Comparison of ENCODE assay signal across 10 cellular contexts in the genomic region with DNA sequence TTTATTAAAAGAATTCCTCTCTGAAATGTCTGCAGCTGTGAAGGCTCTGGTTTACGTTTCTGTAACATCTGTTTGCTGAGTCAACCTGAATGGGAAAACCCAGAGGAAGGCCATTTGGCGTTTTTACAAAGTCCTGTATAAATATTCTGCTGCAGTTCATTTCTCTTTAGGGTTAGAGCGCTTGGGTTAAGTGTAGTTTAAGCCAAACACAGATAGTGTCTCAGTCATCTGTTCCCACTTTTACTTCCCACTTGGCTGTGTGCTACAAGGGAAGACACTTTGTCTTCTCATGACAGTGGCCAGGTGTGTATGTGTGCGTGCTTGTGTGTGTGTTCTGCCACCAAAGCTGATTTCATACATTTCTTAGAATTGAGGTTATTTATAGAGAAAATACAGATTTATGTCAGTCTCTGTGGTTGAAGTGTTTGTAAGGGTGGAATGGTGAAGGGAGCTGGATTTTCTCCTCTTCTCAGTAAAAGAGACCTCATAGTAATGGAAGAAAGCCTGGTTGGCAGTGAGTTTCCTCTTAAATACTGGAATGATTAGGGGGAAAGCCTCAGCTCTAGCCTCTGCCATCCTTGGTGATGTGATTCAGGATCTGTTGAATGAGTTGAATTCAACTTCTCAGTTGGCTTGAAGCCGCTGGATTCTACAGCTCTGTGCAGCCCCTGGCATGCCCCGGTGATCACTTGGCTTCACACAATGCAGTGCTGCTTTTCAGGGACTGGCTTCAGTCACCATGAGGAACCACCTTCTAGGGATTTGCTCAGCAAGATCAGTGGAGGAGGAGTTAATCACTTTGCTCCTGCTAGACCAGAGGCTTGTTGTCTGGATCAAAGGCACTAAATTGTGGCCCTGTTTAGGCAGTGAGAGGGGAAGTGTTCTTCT. TPM values are rescaled to one million over a fixed set of nuclear protein-coding genes. Genes with fewer than 3 reads are reported as not detected.
DNase-seq lines count a peak whose midpoint lies in the region; ATAC-seq and TF ChIP-seq lines count a peak whose summit lies in the region.
"Had no signal": no experiment of that assay in that cellular context is flagged by ENCODE, and none has a peak within 500 bp of the region (broad histone marks: within the 10 kb centered on the region; RNA-seq: fewer than 3 reads in every experiment).

No MANE protein-coding gene starts in this region.

- peaks cover 93% of the 10 kb centered on the region for H3K36me3 Mint-ChIP-seq in CD4-positive, alpha-beta T cell (ENCODE audit: low read depth)
- H3K36me3 Mint-ChIP-seq in naive thymus-derived CD4-positive, alpha-beta T cell, result peaks cover 11 to 49% (median 37%) of the 10 kb centered on the region in 5 donors

- peak overlapping the region; percentile 47 for H3K27ac Mint-ChIP-seq in CD4-positive, alpha-beta T cell
- H3K27ac Mint-ChIP-seq in naive thymus-derived CD4-positive, alpha-beta T cell, result peak overlapping the region in 6 of 9 donors; percentile 6 to 91 (median 80)
- H3K27ac Mint-ChIP-seq: activated CD4-positive, alpha-beta T cell treated with anti-CD3 and anti-CD28 coated beads, Interleukin-2, amount 10 ng/mL, durations not matched to agents 7 days and 5 days had no signal

- H3K9me3 ChIP-seq in CD4-positive, alpha-beta T cell (ENCODE audit: control insufficient read depth, low read length), result no peaks in the 10 kb centered on the region
- no peaks in the 10 kb centered on the region for H3K9me3 ChIP-seq in naive thymus-derived CD4-positive, alpha-beta T cell (ENCODE audit: control insufficient read depth in 2 of 3, low read length in 3 of 3)

- DNase-seq in CD4-positive, alpha-beta T cell, result no peak
- peak; percentile 68 for DNase-seq in choroid plexus epithelial cell (ENCODE audit: low read depth)
- no peak for DNase-seq in naive thymus-derived CD4-positive, alpha-beta T cell
- no peak for DNase-seq in retina
- DNase-seq in NCI-H1436 treated with DMSO at 0.1 percent for 48 hours (lab: John Stamatoyannopoulos, UW), result no peak
- no peak for DNase-seq in DMS79 (lab: John Stamatoyannopoulos, UW)
- DNase-seq: activated CD4-positive, alpha-beta T cell treated with anti-CD3 and anti-CD28 coated beads, Interleukin-2, amount 10 ng/mL, durations not matched to agents 7 days and 5 days; NCI-H2171 had no signal

- H3K27me3 ChIP-seq in CD4-positive, alpha-beta T cell (ENCODE audit: control insufficient read depth, insufficient read depth, low read length), result no peaks in the 10 kb centered on the region
- H3K27me3 ChIP-seq in naive thymus-derived CD4-positive, alpha-beta T cell (ENCODE audit: control insufficient read depth in 2 of 2, insufficient read depth in 2 of 2, low read length in 2 of 2), result no peaks in the 10 kb centered on the region

- CTCF ChIA-PET in CD4-positive, alpha-beta T cell (lab: Charles Lee), result no interaction called here
- CTCF ChIA-PET in naive thymus-derived CD4-positive, alpha-beta T cell (lab: Charles Lee), result no interaction called here

- no peaks in the 10 kb centered on the region for H3K27me3 Mint-ChIP-seq in CD4-positive, alpha-beta T cell
- H3K27me3 Mint-ChIP-seq in naive thymus-derived CD4-positive, alpha-beta T cell, result no peaks in the 10 kb centered on the region
- H3K27me3 Mint-ChIP-seq: activated CD4-positive, alpha-beta T cell treated with anti-CD3 and anti-CD28 coated beads, Interleukin-2, amount 10 ng/mL, durations not matched to agents 7 days and 5 days had no signal

- intact Hi-C loops in CD4-positive, alpha-beta T cell (cut with DNase I, micrococcal nuclease), result loop anchor here (5.0 to 10.0 kb wide), 2 partner anchors 285 to 288 kb away; no protein-coding TSS in a partner anchor
- intact Hi-C loops in naive thymus-derived CD4-positive, alpha-beta T cell (cut with micrococcal nuclease), result loop anchor here (5.0 kb wide), 1 partner anchor 232 kb away; a partner anchor contains a TSS

- no peak for TF ChIP-seq CTCF in CD4-positive, alpha-beta T cell (IDR thresholded peaks at IDR 0.05)
- TF ChIP-seq CTCF in choroid plexus epithelial cell (conservative IDR thresholded peaks at IDR 0.05; ENCODE audit: low read depth, low read length), result no peak

- H3K4me1 Mint-ChIP-seq in CD4-positive, alpha-beta T cell (ENCODE audit: low read depth), result peaks cover 53% of the 10 kb centered on the region
- peaks cover 20 to 58% (median 44%) of the 10 kb centered on the region in 7 donors for H3K4me1 Mint-ChIP-seq in naive thymus-derived CD4-positive, alpha-beta T cell

- peak overlapping the region; percentile 27 for H3K4me3 Mint-ChIP-seq in CD4-positive, alpha-beta T cell
- no peak overlapping the region for H3K4me3 Mint-ChIP-seq in naive thymus-derived CD4-positive, alpha-beta T cell
- H3K4me3 Mint-ChIP-seq: activated CD4-positive, alpha-beta T cell treated with anti-CD3 and anti-CD28 coated beads, Interleukin-2, amount 10 ng/mL, durations not matched to agents 7 days and 5 days had no signal

- no peak overlapping the region for H3K4me3 ChIP-seq in choroid plexus epithelial cell (ENCODE audit: low read depth, low read length)
- no peak overlapping the region for H3K4me3 ChIP-seq in naive thymus-derived CD4-positive, alpha-beta T cell (ENCODE audit: low read length)

- H3K36me3 ChIP-seq in naive thymus-derived CD4-positive, alpha-beta T cell (ENCODE audit: control insufficient read depth in 2 of 3, insufficient read depth in 3 of 3, low read length in 3 of 3), result peaks cover 23 to 70% (median 31%) of the 10 kb centered on the region in 3 experiments

- no peaks in the 10 kb centered on the region for H3K9me3 Mint-ChIP-seq in CD4-positive, alpha-beta T cell
- H3K9me3 Mint-ChIP-seq in naive thymus-derived CD4-positive, alpha-beta T cell, result no peaks in the 10 kb centered on the region
- H3K9me3 Mint-ChIP-seq: activated CD4-positive, alpha-beta T cell treated with anti-CD3 and anti-CD28 coated beads, Interleukin-2, amount 10 ng/mL, durations not matched to agents 7 days and 5 days had no signal

- POLR2A ChIA-PET in CD4-positive, alpha-beta T cell (lab: Charles Lee), result no interaction called here
- POLR2A ChIA-PET in naive thymus-derived CD4-positive, alpha-beta T cell (lab: Charles Lee), result no interaction called here

- ATAC-seq in CD4-positive, alpha-beta T cell (ENCODE audit: poor library complexity), result no peak
- ATAC-seq in HG02852 (IDR thresholded peaks at IDR 0.05; ENCODE audit: unreplicated experiment), result peak; percentile 20
- no peak for ATAC-seq in naive thymus-derived CD4-positive, alpha-beta T cell
- no peak for ATAC-seq in GM18907 (IDR thresholded peaks at IDR 0.05; ENCODE audit: unreplicated experiment)

- peak overlapping the region; percentile 15 for H3K27ac ChIP-seq in CD4-positive, alpha-beta T cell (ENCODE audit: low read depth, low read length)
- H3K27ac ChIP-seq in naive thymus-derived CD4-positive, alpha-beta T cell (ENCODE audit: low read depth, low read length), result no peak overlapping the region

- peaks cover 22 to 25% of the 10 kb centered on the region in 2 donors for H3K4me1 ChIP-seq in naive thymus-derived CD4-positive, alpha-beta T cell (ENCODE audit: control insufficient read depth in 2 of 2, insufficient read depth in 2 of 2, low read length in 2 of 2)

RNA-seq across cellular contexts. Expression of a gene that starts 50.6 kb away (rescaled TPM):
- total RNA-seq in CD4-positive, alpha-beta T cell, result 10 to 100 TPM; 57.1 to 58.4 TPM
- 10 to 100 TPM; 35.4 to 79.5 (median 62.2) TPM for total RNA-seq in naive thymus-derived CD4-positive, alpha-beta T cell
- polyA plus RNA-seq in naive thymus-derived CD4-positive, alpha-beta T cell, result 10 to 100 TPM; 34.5 to 55.8 TPM
